Comparison of ENCODE assay signal across 1 cellular context in genomic region chr17:1931759-1932579, GRCh38.
TF ChIP-seq lines count a peak whose summit lies in the region.

No MANE protein-coding gene starts in this region.

TF ChIP-seq in HepG2, 621 proteins besides CTCF, POLR2A, EP300 and RAD21 (continued from another document and continues in another):
- TF ChIP-seq, protein P1, sequence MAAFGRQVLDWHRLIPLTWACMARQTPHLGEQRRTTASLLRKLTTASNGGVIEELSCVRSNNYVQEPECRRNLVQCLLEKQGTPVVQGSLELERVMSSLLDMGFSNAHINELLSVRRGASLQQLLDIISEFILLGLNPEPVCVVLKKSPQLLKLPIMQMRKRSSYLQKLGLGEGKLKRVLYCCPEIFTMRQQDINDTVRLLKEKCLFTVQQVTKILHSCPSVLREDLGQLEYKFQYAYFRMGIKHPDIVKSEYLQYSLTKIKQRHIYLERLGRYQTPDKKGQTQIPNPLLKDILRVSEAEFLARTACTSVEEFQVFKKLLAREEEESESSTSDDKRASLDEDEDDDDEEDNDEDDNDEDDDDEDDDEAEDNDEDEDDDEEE (CRISPR knock-in tag; IDR thresholded peaks at IDR 0.05), result no peak
- TF ChIP-seq, protein P2, sequence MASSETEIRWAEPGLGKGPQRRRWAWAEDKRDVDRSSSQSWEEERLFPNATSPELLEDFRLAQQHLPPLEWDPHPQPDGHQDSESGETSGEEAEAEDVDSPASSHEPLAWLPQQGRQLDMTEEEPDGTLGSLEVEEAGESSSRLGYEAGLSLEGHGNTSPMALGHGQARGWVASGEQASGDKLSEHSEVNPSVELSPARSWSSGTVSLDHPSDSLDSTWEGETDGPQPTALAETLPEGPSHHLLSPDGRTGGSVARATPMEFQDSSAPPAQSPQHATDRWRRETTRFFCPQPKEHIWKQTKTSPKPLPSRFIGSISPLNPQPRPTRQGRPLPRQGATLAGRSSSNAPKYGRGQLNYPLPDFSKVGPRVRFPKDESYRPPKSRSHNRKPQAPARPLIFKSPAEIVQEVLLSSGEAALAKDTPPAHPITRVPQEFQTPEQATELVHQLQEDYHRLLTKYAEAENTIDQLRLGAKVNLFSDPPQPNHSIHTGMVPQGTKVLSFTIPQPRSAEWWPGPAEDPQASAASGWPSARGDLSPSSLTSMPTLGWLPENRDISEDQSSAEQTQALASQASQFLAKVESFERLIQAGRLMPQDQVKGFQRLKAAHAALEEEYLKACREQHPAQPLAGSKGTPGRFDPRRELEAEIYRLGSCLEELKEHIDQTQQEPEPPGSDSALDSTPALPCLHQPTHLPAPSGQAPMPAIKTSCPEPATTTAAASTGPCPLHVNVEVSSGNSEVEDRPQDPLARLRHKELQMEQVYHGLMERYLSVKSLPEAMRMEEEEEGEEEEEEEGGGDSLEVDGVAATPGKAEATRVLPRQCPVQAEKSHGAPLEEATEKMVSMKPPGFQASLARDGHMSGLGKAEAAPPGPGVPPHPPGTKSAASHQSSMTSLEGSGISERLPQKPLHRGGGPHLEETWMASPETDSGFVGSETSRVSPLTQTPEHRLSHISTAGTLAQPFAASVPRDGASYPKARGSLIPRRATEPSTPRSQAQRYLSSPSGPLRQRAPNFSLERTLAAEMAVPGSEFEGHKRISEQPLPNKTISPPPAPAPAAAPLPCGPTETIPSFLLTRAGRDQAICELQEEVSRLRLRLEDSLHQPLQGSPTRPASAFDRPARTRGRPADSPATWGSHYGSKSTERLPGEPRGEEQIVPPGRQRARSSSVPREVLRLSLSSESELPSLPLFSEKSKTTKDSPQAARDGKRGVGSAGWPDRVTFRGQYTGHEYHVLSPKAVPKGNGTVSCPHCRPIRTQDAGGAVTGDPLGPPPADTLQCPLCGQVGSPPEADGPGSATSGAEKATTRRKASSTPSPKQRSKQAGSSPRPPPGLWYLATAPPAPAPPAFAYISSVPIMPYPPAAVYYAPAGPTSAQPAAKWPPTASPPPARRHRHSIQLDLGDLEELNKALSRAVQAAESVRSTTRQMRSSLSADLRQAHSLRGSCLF (CRISPR knock-in tag; IDR thresholded peaks at IDR 0.05; ENCODE audit: borderline replicate concordance), result no peak
- TF ChIP-seq, protein P3, sequence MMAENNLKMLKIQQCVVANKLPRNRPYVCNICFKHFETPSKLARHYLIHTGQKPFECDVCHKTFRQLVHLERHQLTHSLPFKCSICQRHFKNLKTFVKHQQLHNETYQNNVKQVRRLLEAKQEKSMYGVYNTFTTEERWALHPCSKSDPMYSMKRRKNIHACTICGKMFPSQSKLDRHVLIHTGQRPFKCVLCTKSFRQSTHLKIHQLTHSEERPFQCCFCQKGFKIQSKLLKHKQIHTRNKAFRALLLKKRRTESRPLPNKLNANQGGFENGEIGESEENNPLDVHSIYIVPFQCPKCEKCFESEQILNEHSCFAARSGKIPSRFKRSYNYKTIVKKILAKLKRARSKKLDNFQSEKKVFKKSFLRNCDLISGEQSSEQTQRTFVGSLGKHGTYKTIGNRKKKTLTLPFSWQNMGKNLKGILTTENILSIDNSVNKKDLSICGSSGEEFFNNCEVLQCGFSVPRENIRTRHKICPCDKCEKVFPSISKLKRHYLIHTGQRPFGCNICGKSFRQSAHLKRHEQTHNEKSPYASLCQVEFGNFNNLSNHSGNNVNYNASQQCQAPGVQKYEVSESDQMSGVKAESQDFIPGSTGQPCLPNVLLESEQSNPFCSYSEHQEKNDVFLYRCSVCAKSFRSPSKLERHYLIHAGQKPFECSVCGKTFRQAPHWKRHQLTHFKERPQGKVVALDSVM (CRISPR knock-in tag; IDR thresholded peaks at IDR 0.05), result peak; percentile 98
- TF ChIP-seq ZFY (CRISPR knock-in tag; IDR thresholded peaks at IDR 0.05), result peak; percentile 54
- TF ChIP-seq, protein P4, sequence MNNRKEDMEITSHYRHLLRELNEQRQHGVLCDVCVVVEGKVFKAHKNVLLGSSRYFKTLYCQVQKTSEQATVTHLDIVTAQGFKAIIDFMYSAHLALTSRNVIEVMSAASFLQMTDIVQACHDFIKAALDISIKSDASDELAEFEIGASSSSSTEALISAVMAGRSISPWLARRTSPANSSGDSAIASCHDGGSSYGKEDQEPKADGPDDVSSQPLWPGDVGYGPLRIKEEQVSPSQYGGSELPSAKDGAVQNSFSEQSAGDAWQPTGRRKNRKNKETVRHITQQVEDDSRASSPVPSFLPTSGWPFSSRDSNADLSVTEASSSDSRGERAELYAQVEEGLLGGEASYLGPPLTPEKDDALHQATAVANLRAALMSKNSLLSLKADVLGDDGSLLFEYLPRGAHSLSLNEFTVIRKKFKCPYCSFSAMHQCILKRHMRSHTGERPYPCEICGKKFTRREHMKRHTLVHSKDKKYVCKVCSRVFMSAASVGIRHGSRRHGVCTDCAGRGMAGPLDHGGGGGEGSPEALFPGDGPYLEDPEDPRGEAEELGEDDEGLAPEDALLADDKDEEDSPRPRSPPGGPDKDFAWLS (CRISPR knock-in tag; IDR thresholded peaks at IDR 0.05; ENCODE audit: borderline replicate concordance), result no peak
- 0 out of 2 replicates have a peak, but pooled peaks have one; percentile 37 for TF ChIP-seq AHR (CRISPR knock-in tag; IDR thresholded peaks at IDR 0.05)
- no peak for TF ChIP-seq XRCC5 (optimal IDR thresholded peaks at IDR 0.05; ENCODE audit: low read length)
- no peak for TF ChIP-seq ZBTB21 (CRISPR knock-in tag; IDR thresholded peaks at IDR 0.05)
- no peak for TF ChIP-seq TBX3 (IDR thresholded peaks at IDR 0.05; ENCODE audit: borderline replicate concordance)
- no peak for TF ChIP-seq ZNF768 (CRISPR knock-in tag; IDR thresholded peaks at IDR 0.05)
- TF ChIP-seq ARNT2 (CRISPR knock-in tag; IDR thresholded peaks at IDR 0.05; ENCODE audit: low read depth), result no peak
- TF ChIP-seq ISL2 (CRISPR knock-in tag; IDR thresholded peaks at IDR 0.05), result no peak
- no peak for TF ChIP-seq ZMAT3 (CRISPR knock-in tag; conservative IDR thresholded peaks at IDR 0.05)
- TF ChIP-seq ZNF773 (CRISPR knock-in tag; IDR thresholded peaks at IDR 0.05; ENCODE audit: borderline replicate concordance), result no peak
- TF ChIP-seq ZNF777 (CRISPR knock-in tag; IDR thresholded peaks at IDR 0.05), result no peak
- TF ChIP-seq HES4 (CRISPR knock-in tag; IDR thresholded peaks at IDR 0.05; ENCODE audit: borderline replicate concordance), result peak; percentile 26; the same call in 1 of the 2 replicates
- TF ChIP-seq CREM (IDR thresholded peaks at IDR 0.05), result no peak
- TF ChIP-seq CREM (CRISPR knock-in tag; IDR thresholded peaks at IDR 0.05), result no peak
- TF ChIP-seq, protein P5, sequence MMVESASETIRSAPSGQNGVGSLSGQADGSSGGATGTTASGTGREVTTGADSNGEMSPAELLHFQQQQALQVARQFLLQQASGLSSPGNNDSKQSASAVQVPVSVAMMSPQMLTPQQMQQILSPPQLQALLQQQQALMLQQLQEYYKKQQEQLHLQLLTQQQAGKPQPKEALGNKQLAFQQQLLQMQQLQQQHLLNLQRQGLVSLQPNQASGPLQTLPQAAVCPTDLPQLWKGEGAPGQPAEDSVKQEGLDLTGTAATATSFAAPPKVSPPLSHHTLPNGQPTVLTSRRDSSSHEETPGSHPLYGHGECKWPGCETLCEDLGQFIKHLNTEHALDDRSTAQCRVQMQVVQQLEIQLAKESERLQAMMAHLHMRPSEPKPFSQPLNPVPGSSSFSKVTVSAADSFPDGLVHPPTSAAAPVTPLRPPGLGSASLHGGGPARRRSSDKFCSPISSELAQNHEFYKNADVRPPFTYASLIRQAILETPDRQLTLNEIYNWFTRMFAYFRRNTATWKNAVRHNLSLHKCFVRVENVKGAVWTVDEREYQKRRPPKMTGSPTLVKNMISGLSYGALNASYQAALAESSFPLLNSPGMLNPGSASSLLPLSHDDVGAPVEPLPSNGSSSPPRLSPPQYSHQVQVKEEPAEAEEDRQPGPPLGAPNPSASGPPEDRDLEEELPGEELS (CRISPR knock-in tag; IDR thresholded peaks at IDR 0.05), result peak; percentile 28; the same call in 1 of the 2 replicates
- TF ChIP-seq, protein P6, sequence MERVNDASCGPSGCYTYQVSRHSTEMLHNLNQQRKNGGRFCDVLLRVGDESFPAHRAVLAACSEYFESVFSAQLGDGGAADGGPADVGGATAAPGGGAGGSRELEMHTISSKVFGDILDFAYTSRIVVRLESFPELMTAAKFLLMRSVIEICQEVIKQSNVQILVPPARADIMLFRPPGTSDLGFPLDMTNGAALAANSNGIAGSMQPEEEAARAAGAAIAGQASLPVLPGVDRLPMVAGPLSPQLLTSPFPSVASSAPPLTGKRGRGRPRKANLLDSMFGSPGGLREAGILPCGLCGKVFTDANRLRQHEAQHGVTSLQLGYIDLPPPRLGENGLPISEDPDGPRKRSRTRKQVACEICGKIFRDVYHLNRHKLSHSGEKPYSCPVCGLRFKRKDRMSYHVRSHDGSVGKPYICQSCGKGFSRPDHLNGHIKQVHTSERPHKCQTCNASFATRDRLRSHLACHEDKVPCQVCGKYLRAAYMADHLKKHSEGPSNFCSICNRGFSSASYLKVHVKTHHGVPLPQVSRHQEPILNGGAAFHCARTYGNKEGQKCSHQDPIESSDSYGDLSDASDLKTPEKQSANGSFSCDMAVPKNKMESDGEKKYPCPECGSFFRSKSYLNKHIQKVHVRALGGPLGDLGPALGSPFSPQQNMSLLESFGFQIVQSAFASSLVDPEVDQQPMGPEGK (CRISPR knock-in tag; IDR thresholded peaks at IDR 0.05), result peak; percentile 45; the same call in 1 of the 2 replicates
- no peak for TF ChIP-seq ZNF577 (CRISPR knock-in tag; IDR thresholded peaks at IDR 0.05; ENCODE audit: borderline replicate concordance, low read depth)
- peak; percentile 60; the same call in 1 of the 2 replicates for TF ChIP-seq KDM2A (CRISPR knock-in tag; IDR thresholded peaks at IDR 0.05; ENCODE audit: borderline replicate concordance, low read depth)
- 0 out of 2 replicates have a peak, but pooled peaks have one; percentile 18 for TF ChIP-seq ZNF263 (CRISPR knock-in tag; IDR thresholded peaks at IDR 0.05)
- no peak for TF ChIP-seq RBFOX2 (IDR thresholded peaks at IDR 0.05; ENCODE audit: low read depth, low read length)
- TF ChIP-seq RFX3 (CRISPR knock-in tag; IDR thresholded peaks at IDR 0.05), result no peak
- no peak for TF ChIP-seq ZBTB40 (IDR thresholded peaks at IDR 0.05)
- no peak for TF ChIP-seq ZBTB40 (CRISPR knock-in tag; IDR thresholded peaks at IDR 0.05)
